ENCODE assay signal across 17 cellular contexts in the genomic region with DNA sequence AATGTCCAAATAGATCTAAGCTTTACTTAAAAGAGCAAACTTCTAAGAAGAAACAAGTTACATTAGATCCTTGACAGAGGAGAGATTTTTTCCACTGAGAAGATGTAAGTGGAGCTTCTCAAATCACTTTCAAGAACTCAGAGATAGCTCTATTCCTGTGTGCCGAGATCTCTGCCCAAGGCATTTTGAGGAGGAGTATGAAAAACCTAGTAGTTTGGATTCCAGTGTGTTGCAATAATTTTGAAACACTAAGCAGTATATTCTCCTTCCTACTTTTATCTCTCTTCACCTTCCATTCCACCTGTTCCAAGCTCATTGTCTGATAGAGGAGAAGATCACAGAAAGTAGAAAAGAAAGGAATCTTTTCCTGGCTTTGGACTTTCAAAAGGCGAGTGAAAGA.
"Had no signal": no experiment of that assay in that cellular context is flagged by ENCODE, and none has a peak within 500 bp of the region (broad histone marks: within the 10 kb centered on the region; RNA-seq: fewer than 3 reads in every experiment).

No MANE protein-coding gene starts in this region.

- FAIRE-seq: endometrium had no signal

- H3K27ac ChIP-seq: SK-N-MC had no signal

- DNase-seq: activated CD4-positive, alpha-beta T cell treated with anti-CD3 and anti-CD28 coated beads, Interleukin-2, amount 50 U/mL, for 1 hour; activated naive CD4-positive, alpha-beta T cell treated with anti-CD3 and anti-CD28 coated beads, Interleukin-2, amount 10 ng/mL, durations not matched to agents 7 days and 5 days; activated T-cell treated with anti-CD3 and anti-CD28 coated beads for 4 hours; foreskin melanocyte; immature natural killer cell; naive thymus-derived CD4-positive, alpha-beta T cell; posterior cingulate gyrus; stimulated activated CD4-positive, alpha-beta T cell treated with anti-CD3 and anti-CD28 coated beads, Interleukin-4, amount 100 ng/mL, for 24 hours; stimulated activated naive CD4-positive, alpha-beta T cell; substantia nigra had no signal

- H3K4me3 ChIP-seq: cardiac muscle cell, lung, SK-N-MC, skin epidermis had no signal

- ATAC-seq: activated CD4-positive, CD25-positive, alpha-beta regulatory T cell treated with anti-CD3 and anti-CD28 coated beads, Interleukin-2, amount 50 U/mL, for 24 hours; esophagus mucosa; naive thymus-derived CD4-positive, alpha-beta T cell had no signal
